20 cellular contexts compared by ENCODE assay signal in the genomic region with DNA sequence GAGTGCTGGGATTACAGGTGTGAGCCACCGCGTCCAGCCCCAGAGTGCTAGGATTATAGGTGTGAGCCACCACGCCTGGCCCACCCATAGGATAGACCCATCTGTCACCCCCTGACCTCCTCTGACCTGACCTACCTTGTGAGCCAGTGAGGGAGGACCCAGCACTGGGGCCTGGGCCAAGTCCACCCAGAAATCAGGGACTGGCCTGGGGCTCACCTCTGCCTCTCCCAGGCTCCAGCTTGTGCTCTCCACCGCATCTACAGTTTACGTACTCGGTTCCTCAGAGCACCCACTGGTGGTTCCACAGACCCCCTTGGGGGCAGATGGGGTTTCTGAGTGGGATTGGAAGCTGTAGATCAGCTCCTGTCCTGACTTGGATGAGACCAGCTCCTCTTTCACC. TPM values are rescaled to one million over a fixed set of nuclear protein-coding genes. Genes with fewer than 3 reads are reported as not detected.
"Had no signal": no experiment of that assay in that cellular context is flagged by ENCODE, and none has a peak within 500 bp of the region (broad histone marks: within the 10 kb centered on the region; RNA-seq: fewer than 3 reads in every experiment).

No MANE protein-coding gene starts in this region.

- H3K4me3 Mint-ChIP-seq: activated naive CD8-positive, alpha-beta T cell treated with anti-CD3 and anti-CD28 coated beads for 36 hours; activated T-helper 17 cell treated with anti-CD3 and anti-CD28 coated beads, Interleukin-2, amount 50 U/mL, for 72 hours; mesothelial cell of epicardium; natural killer cell treated with Interleukin-12 subunit alpha and Interleukin-12 subunit beta and Interleukin-15 and Interleukin-18, amount 100 ng/mL, for 72 hours; stimulated activated naive CD8-positive, alpha-beta T cell treated with anti-CD3 and anti-CD28 coated beads, Interleukin-15, amount 100 ng/mL, for 72 hours had no signal

- H3K4me1 Mint-ChIP-seq: activated T-helper 17 cell treated with anti-CD3 and anti-CD28 coated beads, Interleukin-2, amount 50 U/mL, for 72 hours had no signal

- H3K36me3 Mint-ChIP-seq: natural killer cell treated with Interleukin-12 subunit alpha and Interleukin-12 subunit beta and Interleukin-15 and Interleukin-18, amount 100 ng/mL, for 72 hours had no signal

- ATAC-seq: activated T-helper 17 cell treated with anti-CD3 and anti-CD28 coated beads, Interleukin-2, amount 50 U/mL, for 72 hours; lower lobe of right lung; natural killer cell treated with Interleukin-12 subunit alpha and Interleukin-12 subunit beta and Interleukin-15 and Interleukin-18, amount 100 ng/mL, for 72 hours; stimulated activated naive CD8-positive, alpha-beta T cell treated with anti-CD3 and anti-CD28 coated beads, Interleukin-15, amount 100 ng/mL, for 72 hours had no signal

- H3K27ac Mint-ChIP-seq: activated naive CD8-positive, alpha-beta T cell treated with anti-CD3 and anti-CD28 coated beads for 36 hours; activated T-helper 17 cell treated with anti-CD3 and anti-CD28 coated beads, Interleukin-2, amount 50 U/mL, for 72 hours; mesothelial cell of epicardium; natural killer cell treated with Interleukin-12 subunit alpha and Interleukin-12 subunit beta and Interleukin-15 and Interleukin-18, amount 100 ng/mL, for 72 hours; progenitor cell of endocrine pancreas; stimulated activated naive CD8-positive, alpha-beta T cell treated with anti-CD3 and anti-CD28 coated beads, Interleukin-15, amount 100 ng/mL, for 72 hours had no signal

- H3K9me3 ChIP-seq: lower lobe of right lung, right atrium auricular region, vagina had no signal

- H3K4me3 ChIP-seq: dorsolateral prefrontal cortex, lower lobe of right lung, right atrium auricular region, skin epidermis, vagina had no signal

- H3K36me3 ChIP-seq: lower lobe of right lung, vagina had no signal

- DNase-seq: activated CD4-positive, alpha-beta T cell treated with anti-CD3 and anti-CD28 coated beads, Interleukin-2, amount 50 U/mL, for 48 hours; activated naive CD4-positive, alpha-beta T cell; activated naive CD8-positive, alpha-beta T cell treated with anti-CD3 and anti-CD28 coated beads for 36 hours; activated T-cell treated with anti-CD3 and anti-CD28 coated beads for 4 hours; amniotic stem cell; dorsolateral prefrontal cortex; foreskin melanocyte; lower lobe of right lung; occipital lobe; stimulated activated CD4-positive, alpha-beta T cell treated with anti-CD3 and anti-CD28 coated beads, Interleukin-15, amount 100 ng/mL, for 24 hours; stimulated activated CD4-positive, alpha-beta T cell treated with anti-CD3 and anti-CD28 coated beads, Interleukin-2, amount 100 ng/mL, for 48 hours; stimulated activated naive CD8-positive, alpha-beta T cell treated with anti-CD3 and anti-CD28 coated beads, Interleukin-15, amount 100 ng/mL, for 72 hours; trophoblast cell had no signal

- H3K9me3 Mint-ChIP-seq: activated naive CD8-positive, alpha-beta T cell treated with anti-CD3 and anti-CD28 coated beads for 36 hours; activated T-helper 17 cell treated with anti-CD3 and anti-CD28 coated beads, Interleukin-2, amount 50 U/mL, for 72 hours; mesothelial cell of epicardium; natural killer cell treated with Interleukin-12 subunit alpha and Interleukin-12 subunit beta and Interleukin-15 and Interleukin-18, amount 100 ng/mL, for 72 hours; stimulated activated naive CD8-positive, alpha-beta T cell treated with anti-CD3 and anti-CD28 coated beads, Interleukin-15, amount 100 ng/mL, for 72 hours had no signal

- H3K27me3 Mint-ChIP-seq: activated naive CD8-positive, alpha-beta T cell treated with anti-CD3 and anti-CD28 coated beads for 36 hours; activated T-helper 17 cell treated with anti-CD3 and anti-CD28 coated beads, Interleukin-2, amount 50 U/mL, for 72 hours; natural killer cell treated with Interleukin-12 subunit alpha and Interleukin-12 subunit beta and Interleukin-15 and Interleukin-18, amount 100 ng/mL, for 72 hours; progenitor cell of endocrine pancreas; stimulated activated naive CD8-positive, alpha-beta T cell treated with anti-CD3 and anti-CD28 coated beads, Interleukin-15, amount 100 ng/mL, for 72 hours had no signal

- H3K27me3 ChIP-seq: dorsolateral prefrontal cortex, right atrium auricular region, vagina had no signal

- H3K27ac ChIP-seq: lower lobe of right lung, skin epidermis, vagina had no signal

RNA-seq across cellular contexts. Expression of gene CD248, which starts 48.3 kb away (rescaled TPM):
- total RNA-seq: activated T-helper 17 cell treated with anti-CD3 and anti-CD28 coated beads, Interleukin-2, amount 50 U/mL, for 72 hours had no signal
